In the genomic region with DNA sequence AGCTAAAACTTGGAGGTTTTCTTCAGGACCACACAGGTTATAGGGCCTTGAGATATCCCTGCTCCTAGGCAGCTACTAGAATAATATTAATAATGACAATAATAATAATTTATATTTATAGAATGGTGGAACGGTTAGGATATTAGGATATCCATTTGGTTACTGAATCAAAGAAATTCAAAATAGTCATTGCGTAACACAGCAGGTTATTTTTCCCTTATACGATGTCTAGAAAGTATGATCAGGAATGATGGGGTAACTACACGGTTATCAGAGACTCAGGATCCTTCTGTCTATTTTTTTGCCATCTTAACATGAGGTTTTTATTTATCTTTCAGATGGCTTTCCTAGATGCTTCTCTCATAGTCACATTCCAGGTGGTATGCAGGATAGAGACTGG, we compare ENCODE assay signal across 2 cellular contexts.
A peak's percentile ranks its signal among the peaks of the same experiment; 100 is the strongest.
TF ChIP-seq lines count a peak whose summit lies in the region.

No MANE protein-coding gene starts in this region.

TF ChIP-seq in IMR-90, 13 proteins besides CTCF, POLR2A, EP300 and RAD21:
- TF ChIP-seq CEBPB (IDR thresholded peaks at IDR 0.05; ENCODE audit: low read depth, low read length) (peak; percentile 69), NFE2L2 (IDR thresholded peaks at IDR 0.05; ENCODE audit: low read depth, low read length) (no peak), MAFK (IDR thresholded peaks at IDR 0.05; ENCODE audit: low read depth, low read length) (no peak)

TF ChIP-seq in H1, 55 proteins besides CTCF, POLR2A, EP300 and RAD21:
- TF ChIP-seq CEBPB (IDR thresholded peaks at IDR 0.05; ENCODE audit: low read depth, low read length) (0 out of 2 replicates have a peak, but pooled peaks have one; percentile 30), BRCA1 (IDR thresholded peaks at IDR 0.05; ENCODE audit: low read depth, low read length) (no peak)
